ENCODE assay signal across 19 cellular contexts in genomic region chr5:139406960-139407359, GRCh38. TPM values are rescaled to one million over a fixed set of nuclear protein-coding genes. Genes with fewer than 3 reads are reported as not detected.
"Had no signal": no experiment of that assay in that cellular context is flagged by ENCODE, and none has a peak within 500 bp of the region (broad histone marks: within the 10 kb centered on the region; RNA-seq: fewer than 3 reads in every experiment).

No MANE protein-coding gene starts in this region.

- H3K27ac ChIP-seq: adrenal gland, breast epithelium, heart right ventricle, left ventricle myocardium inferior had no signal

- H3K4me3 Mint-ChIP-seq: activated T-cell treated with anti-CD3 and anti-CD28 coated beads, Interleukin-2, amount 50 U/mL, for 4 hours had no signal

- H3K4me1 ChIP-seq: breast epithelium had no signal

- ATAC-seq: activated naive CD4-positive, alpha-beta T cell treated with anti-CD3 and anti-CD28 coated beads, Interleukin-2, amount 50 U/mL, for 72 hours; activated T-cell treated with anti-CD3 and anti-CD28 coated beads, Interleukin-2, amount 50 U/mL, for 4 hours; heart right ventricle; SK-N-SH treated with all-trans-retinoic acid at 6 μM for 48 hours had no signal

- H3K9me3 ChIP-seq: adrenal gland, breast epithelium, heart right ventricle, left ventricle myocardium inferior had no signal

- DNase-seq: activated CD4-positive, alpha-beta T cell treated with anti-CD3 and anti-CD28 coated beads, Interleukin-2, amount 50 U/mL, for 1 hour; activated CD8-positive, alpha-beta memory T cell treated with anti-CD3 and anti-CD28 coated beads, Interleukin-2, amount 50 U/mL, for 4 hours; activated T-cell treated with anti-CD3 and anti-CD28 coated beads, Interleukin-2, amount 50 U/mL, for 4 hours; cortex of kidney; heart right ventricle; left ventricle myocardium inferior; mammary epithelial cell; stimulated activated CD4-positive, alpha-beta T cell treated with anti-CD3 and anti-CD28 coated beads, Interleukin-4, amount 100 ng/mL, for 24 hours; stimulated activated naive CD4-positive, alpha-beta T cell; T-helper 1 cell; T-helper 9 cell had no signal

- H3K36me3 ChIP-seq: adrenal gland, breast epithelium had no signal

- H3K27me3 ChIP-seq: adrenal gland, breast epithelium, heart right ventricle had no signal

- H3K4me3 ChIP-seq: adrenal gland, breast epithelium, heart right ventricle, left ventricle myocardium inferior had no signal

- H3K9me3 Mint-ChIP-seq: activated naive CD4-positive, alpha-beta T cell treated with anti-CD3 and anti-CD28 coated beads, Interleukin-2, amount 50 U/mL, for 72 hours; activated T-cell treated with anti-CD3 and anti-CD28 coated beads, Interleukin-2, amount 50 U/mL, for 4 hours had no signal

RNA-seq across cellular contexts. Expression of gene MZB1, which starts 17.2 kb away (rescaled TPM):
- total RNA-seq: astrocyte, kidney epithelial cell, mammary epithelial cell had no signal

RNA-seq across cellular contexts. Expression of gene SLC23A1, which starts 23.9 kb away (rescaled TPM):
- total RNA-seq: activated T-cell treated with anti-CD3 and anti-CD28 coated beads, Interleukin-2, amount 50 U/mL, for 4 hours; astrocyte; kidney epithelial cell; left ventricle myocardium inferior; mammary epithelial cell; mononuclear cell; skeletal muscle tissue had no signal
